2 cellular contexts compared by ENCODE assay signal in genomic region chr2:200416878-200417277, GRCh38.
TF ChIP-seq lines count a peak whose summit lies in the region.

No MANE protein-coding gene starts in this region.

TF ChIP-seq in HepG2, 621 proteins besides CTCF, POLR2A, EP300 and RAD21:
- TF ChIP-seq SNRNP70 (IDR thresholded peaks at IDR 0.05; ENCODE audit: low read depth, low read length) (no peak), RBM22 (optimal IDR thresholded peaks at IDR 0.05; ENCODE audit: low read length) (peak; percentile 85)

TF ChIP-seq in neural cell, 6 proteins besides CTCF, POLR2A, EP300 and RAD21:
- TF ChIP-seq MXI1 (conservative IDR thresholded peaks at IDR 0.05; ENCODE audit: poor library complexity, severe bottlenecking) (no peak), REST (IDR thresholded peaks at IDR 0.05; ENCODE audit: borderline replicate concordance) (no peak), SMC3 (conservative IDR thresholded peaks at IDR 0.05; ENCODE audit: poor library complexity) (no peak), POLR2AphosphoS5 (IDR thresholded peaks at IDR 0.05) (no peak), EZH2 (IDR thresholded peaks at IDR 0.05; ENCODE audit: borderline replicate concordance, insufficient read depth, low read length, poor library complexity, severe bottlenecking) (no peak), TAF1 (IDR thresholded peaks at IDR 0.05; ENCODE audit: low read depth) (no peak)
TF ChIP-seq in neural cell: peak in this region for 0.
